Comparison of ENCODE assay signal across 1 cellular context in genomic region chr12:90027889-90028570, GRCh38.
TF ChIP-seq lines count a peak whose summit lies in the region.

No MANE protein-coding gene starts in this region.

TF ChIP-seq in WTC11, 78 proteins besides CTCF, POLR2A, EP300 and RAD21 (continued from another document):
- no peak for TF ChIP-seq ZSCAN18 (CRISPR knock-in tag; IDR thresholded peaks at IDR 0.05)
- no peak for TF ChIP-seq CREM (CRISPR knock-in tag; IDR thresholded peaks at IDR 0.05)
- TF ChIP-seq FOXP4 (CRISPR knock-in tag; IDR thresholded peaks at IDR 0.05): no peak
